Comparison of ENCODE assay signal across 8 cellular contexts in the genomic region with DNA sequence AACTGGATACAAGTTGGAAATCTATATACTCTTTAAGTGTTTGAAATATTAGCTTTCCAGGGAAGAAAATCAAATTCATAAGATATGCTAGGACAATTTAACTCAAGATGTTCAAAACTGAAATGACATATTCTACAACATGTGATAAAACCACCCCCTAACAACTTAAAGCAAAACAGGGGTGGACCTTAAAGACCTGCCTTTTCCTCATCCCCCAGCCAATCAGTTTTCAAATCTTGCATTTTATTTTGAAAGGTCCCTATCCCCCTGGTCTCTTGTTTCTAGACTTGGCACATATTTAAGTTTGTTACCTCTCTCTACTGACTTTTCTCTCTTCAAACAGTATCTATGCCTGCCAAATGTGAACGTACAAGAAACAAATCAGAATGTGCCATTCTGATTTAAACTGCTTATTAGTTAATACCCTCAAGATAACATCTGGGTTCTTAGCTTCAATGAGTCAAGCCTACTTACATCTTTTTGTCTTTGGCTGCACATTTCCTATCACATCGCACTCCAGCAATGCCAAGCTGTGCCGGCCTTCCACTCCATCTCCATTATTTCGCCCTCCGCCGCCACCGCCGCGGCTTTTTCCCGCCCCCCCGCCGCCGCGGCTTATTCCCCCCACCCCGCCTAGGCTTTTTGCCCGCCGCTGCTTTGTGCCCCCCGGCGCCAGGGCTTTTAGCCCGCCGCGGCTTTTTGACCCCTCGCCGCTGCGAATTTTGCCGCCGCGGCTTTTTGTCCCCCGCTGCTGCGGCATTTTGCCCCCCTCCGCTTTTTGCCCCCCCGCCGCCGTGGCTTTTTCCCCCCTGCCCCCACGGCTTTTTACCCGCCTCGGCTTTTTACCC.
DNase-seq lines count a peak whose midpoint lies in the region; ATAC-seq and TF ChIP-seq lines count a peak whose summit lies in the region.
"Not testable (repeated sequence)": the region's sequence is repeated elsewhere in the genome, so short reads cannot be mapped to it uniquely, and the experiment has no call there.

No MANE protein-coding gene starts in this region.

- H3K9me3 ChIP-seq in BE2C; HEK293 (ENCODE audit: control insufficient read depth, insufficient read depth, low read depth, low read length); T-helper 17 cell (ENCODE audit: control insufficient read depth, low read length, poor library complexity, severe bottlenecking); right cardiac atrium (ENCODE audit: control insufficient read depth, low read length); naive thymus-derived CD4-positive, alpha-beta T cell (ENCODE audit: control insufficient read depth in 2 of 3, low read length in 3 of 3); stomach: not testable (repeated sequence)

- H3K4me3 ChIP-seq in BE2C (ENCODE audit: low read depth, low read length); naive thymus-derived CD4-positive, alpha-beta T cell (ENCODE audit: low read length): not testable (repeated sequence)
- H3K4me3 ChIP-seq in HEK293 (ENCODE audit: low read depth, low read length) = peak overlapping the region; percentile 46
- peak overlapping the region; percentile 61 for H3K4me3 ChIP-seq in coronary artery
- peak overlapping the region; percentile 80 for H3K4me3 ChIP-seq in right cardiac atrium (ENCODE audit: low read length)
- H3K4me3 ChIP-seq in stomach = peak overlapping the region in 3 of 4 donors; percentile 30 to 55 (median 40)

- not testable (repeated sequence) for ATAC-seq in T-helper 17 cell; right cardiac atrium; naive thymus-derived CD4-positive, alpha-beta T cell

- TF ChIP-seq POLR2A in stomach (IDR thresholded peaks at IDR 0.05) = not testable (repeated sequence)

- POLR2A ChIA-PET in HEK293 (lab: Yijun Ruan, JAX); naive thymus-derived CD4-positive, alpha-beta T cell (lab: Charles Lee): not testable (repeated sequence)

- not testable (repeated sequence) for H3K36me3 Mint-ChIP-seq in T-helper 17 cell (ENCODE audit: low read depth); activated T-helper 1 cell treated with anti-CD3 and anti-CD28 coated beads, Interleukin-12 subunit alpha, Interleukin-12 subunit beta, Interleukin-2, Interleukin-4 antibody, amounts not matched to agents 30 ng/mL and 10 ng/mL and 1 ng/mL, durations not matched to agents 14 hours and 24 hours and 36 hours (ENCODE audit: low read depth); naive thymus-derived CD4-positive, alpha-beta T cell

- not testable (repeated sequence) for H3K4me1 ChIP-seq in BE2C; HEK293 (ENCODE audit: control insufficient read depth, insufficient read depth, low read length); right cardiac atrium (ENCODE audit: control insufficient read depth, insufficient read depth, low read length); naive thymus-derived CD4-positive, alpha-beta T cell (ENCODE audit: control insufficient read depth in 2 of 2, insufficient read depth in 2 of 2, low read length in 2 of 2)
- H3K4me1 ChIP-seq in stomach = peaks cover 0 to 18% (median 11%) of the 10 kb centered on the region in 4 donors

- not testable (repeated sequence) for H3K4me1 Mint-ChIP-seq in T-helper 17 cell; activated T-helper 1 cell treated with anti-CD3 and anti-CD28 coated beads, Interleukin-12 subunit alpha, Interleukin-12 subunit beta, Interleukin-2, Interleukin-4 antibody, amounts not matched to agents 30 ng/mL and 10 ng/mL and 1 ng/mL, durations not matched to agents 14 hours and 24 hours and 36 hours (ENCODE audit: low read depth); naive thymus-derived CD4-positive, alpha-beta T cell

- intact Hi-C loops in activated T-helper 1 cell treated with anti-CD3 and anti-CD28 coated beads, Interleukin-12 subunit alpha, Interleukin-12 subunit beta, Interleukin-2, Interleukin-4 antibody, amounts not matched to agents 30 ng/mL and 10 ng/mL and 1 ng/mL, durations not matched to agents 14 hours and 24 hours and 36 hours (cut with micrococcal nuclease); right cardiac atrium (cut with DNase I); naive thymus-derived CD4-positive, alpha-beta T cell (cut with micrococcal nuclease); stomach (cut with DNase I; ENCODE audit: low total_unique reads): not testable (repeated sequence)

- H3K9me3 Mint-ChIP-seq in activated T-helper 1 cell treated with anti-CD3 and anti-CD28 coated beads, Interleukin-12 subunit alpha, Interleukin-12 subunit beta, Interleukin-2, Interleukin-4 antibody, amounts not matched to agents 30 ng/mL and 10 ng/mL and 1 ng/mL, durations not matched to agents 14 hours and 24 hours and 36 hours; naive thymus-derived CD4-positive, alpha-beta T cell: not testable (repeated sequence)

- H3K27ac ChIP-seq in HEK293 (ENCODE audit: extremely low read depth, low read depth, low read length); coronary artery; right cardiac atrium (ENCODE audit: low read length); naive thymus-derived CD4-positive, alpha-beta T cell (ENCODE audit: low read depth, low read length); stomach: not testable (repeated sequence)

- WGBS in right cardiac atrium = 2% methylated on average over 36 of the region's 37 CpGs
- WGBS in stomach, 5 donors = 1 to 3% (median 2%) methylated on average over 36 of the region's 37 CpGs; no CpG with 5 or more reads in 2 of the 5 donors

- DNase-seq in BE2C (peak; percentile 3), right cardiac atrium (peak in 2 of 3 donors; percentile 6 to 10)
- not testable (repeated sequence) for DNase-seq in T-helper 17 cell; activated T-helper 1 cell treated with anti-CD3 and anti-CD28 coated beads, Interleukin-12 subunit alpha, Interleukin-12 subunit beta, Interleukin-2, Interleukin-4 antibody, amounts not matched to agents 30 ng/mL and 10 ng/mL and 1 ng/mL, durations not matched to agents 14 hours and 24 hours and 36 hours (ENCODE audit: low spot score); coronary artery (ENCODE audit: low spot score); stomach
- peak in 1 of 9 donors; percentile 6 for DNase-seq in naive thymus-derived CD4-positive, alpha-beta T cell

- not testable (repeated sequence) for H3K27ac Mint-ChIP-seq in T-helper 17 cell; activated T-helper 1 cell treated with anti-CD3 and anti-CD28 coated beads, Interleukin-12 subunit alpha, Interleukin-12 subunit beta, Interleukin-2, Interleukin-4 antibody, amounts not matched to agents 30 ng/mL and 10 ng/mL and 1 ng/mL, durations not matched to agents 14 hours and 24 hours and 36 hours
- H3K27ac Mint-ChIP-seq in naive thymus-derived CD4-positive, alpha-beta T cell = peak overlapping the region in 1 of 9 donors; percentile 71

- not testable (repeated sequence) for H3K36me3 ChIP-seq in BE2C; HEK293 (ENCODE audit: control insufficient read depth in 2 of 2, insufficient read depth in 1 of 2, low read length in 2 of 2); naive thymus-derived CD4-positive, alpha-beta T cell (ENCODE audit: control insufficient read depth in 2 of 3, insufficient read depth in 3 of 3, low read length in 3 of 3); stomach

- not testable (repeated sequence) for H3K27me3 Mint-ChIP-seq in T-helper 17 cell; activated T-helper 1 cell treated with anti-CD3 and anti-CD28 coated beads, Interleukin-12 subunit alpha, Interleukin-12 subunit beta, Interleukin-2, Interleukin-4 antibody, amounts not matched to agents 30 ng/mL and 10 ng/mL and 1 ng/mL, durations not matched to agents 14 hours and 24 hours and 36 hours (ENCODE audit: insufficient read depth); naive thymus-derived CD4-positive, alpha-beta T cell

- TF ChIP-seq CTCF in BE2C (IDR thresholded peaks at IDR 0.05; ENCODE audit: low read depth, low read length); HEK293 (tag by site-specific recombination; IDR thresholded peaks at IDR 0.05); coronary artery (IDR thresholded peaks at IDR 0.05); stomach (IDR thresholded peaks at IDR 0.05): not testable (repeated sequence)

- not testable (repeated sequence) for H3K27me3 ChIP-seq in BE2C; right cardiac atrium (ENCODE audit: control insufficient read depth, insufficient read depth); naive thymus-derived CD4-positive, alpha-beta T cell (ENCODE audit: control insufficient read depth in 2 of 2, insufficient read depth in 2 of 2, low read length in 2 of 2)
- H3K27me3 ChIP-seq in stomach = peaks cover 0 to 21% (median 15%) of the 10 kb centered on the region in 3 donors

- not testable (repeated sequence) for TF ChIP-seq EP300 in stomach (IDR thresholded peaks at IDR 0.05)

- CTCF ChIA-PET in HEK293 (lab: Yijun Ruan, JAX); naive thymus-derived CD4-positive, alpha-beta T cell (lab: Charles Lee): not testable (repeated sequence)

- H3K4me3 Mint-ChIP-seq in T-helper 17 cell = peak overlapping the region; percentile 61
- peak overlapping the region; percentile 33 for H3K4me3 Mint-ChIP-seq in activated T-helper 1 cell treated with anti-CD3 and anti-CD28 coated beads, Interleukin-12 subunit alpha, Interleukin-12 subunit beta, Interleukin-2, Interleukin-4 antibody, amounts not matched to agents 30 ng/mL and 10 ng/mL and 1 ng/mL, durations not matched to agents 14 hours and 24 hours and 36 hours
- H3K4me3 Mint-ChIP-seq in naive thymus-derived CD4-positive, alpha-beta T cell = peak overlapping the region in 8 of 10 donors; percentile 17 to 66 (median 34)
